17 cellular contexts compared by ENCODE assay signal in the genomic region with DNA sequence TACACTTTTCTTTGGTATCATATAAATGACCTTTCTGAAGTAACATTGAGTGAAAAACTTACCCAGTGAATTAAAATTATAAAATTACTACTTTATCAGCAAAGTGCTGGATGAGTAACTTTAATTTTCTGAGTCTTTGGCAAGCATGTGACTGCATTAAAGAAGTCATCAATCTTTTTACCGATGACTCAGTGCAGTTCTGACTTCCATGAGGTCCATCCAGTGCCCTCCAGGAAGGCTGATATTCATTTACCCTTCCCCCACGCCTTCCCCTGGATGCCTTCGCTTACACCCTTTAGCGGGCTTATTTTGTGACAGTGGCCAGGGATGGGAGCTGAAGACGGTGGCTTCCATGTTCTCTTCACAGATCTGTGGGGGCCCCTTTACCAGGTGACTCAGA.
"Had no signal": no experiment of that assay in that cellular context is flagged by ENCODE, and none has a peak within 500 bp of the region (broad histone marks: within the 10 kb centered on the region; RNA-seq: fewer than 3 reads in every experiment).

No MANE protein-coding gene starts in this region.

- H3K27me3 ChIP-seq: esophagus squamous epithelium, right lobe of liver, vagina had no signal

- H3K27ac ChIP-seq: esophagus squamous epithelium, parathyroid adenoma, right lobe of liver, thoracic aorta, vagina had no signal

- H3K79me2 ChIP-seq: parathyroid adenoma had no signal

- H3K4me3 ChIP-seq: esophagus squamous epithelium, lung, mucosa of descending colon, right lobe of liver, thoracic aorta, vagina had no signal

- H2AFZ ChIP-seq: parathyroid adenoma had no signal

- H3K4me1 ChIP-seq: esophagus squamous epithelium, parathyroid adenoma, right lobe of liver, vagina had no signal

- H3K9me3 ChIP-seq: esophagus squamous epithelium, right lobe of liver, thoracic aorta, vagina had no signal

- DNase-seq: cortex of kidney; effector memory CD8-positive, alpha-beta T cell; erythroblast; esophagus squamous epithelium; left ventricle myocardium superior; mucosa of descending colon; naive B cell; right lobe of liver; small intestine; stimulated activated CD4-positive, alpha-beta T cell treated with anti-CD3 and anti-CD28 coated beads, Interleukin-15, amount 100 ng/mL, for 24 hours; stimulated activated CD4-positive, alpha-beta T cell treated with anti-CD3 and anti-CD28 coated beads, Interleukin-2, amount 100 ng/mL, for 48 hours; stimulated activated naive B cell treated with anti-CD40 and anti-IgM and Interleukin-4, amounts not matched to agents 10 μg/mL and 1 μg/mL and 100 μg/mL, for 72 hours; trophoblast cell had no signal

- H3K9ac ChIP-seq: parathyroid adenoma had no signal

- H3K36me3 ChIP-seq: esophagus squamous epithelium, right lobe of liver, thoracic aorta, vagina had no signal
